33 cellular contexts compared by ENCODE assay signal in the genomic region with DNA sequence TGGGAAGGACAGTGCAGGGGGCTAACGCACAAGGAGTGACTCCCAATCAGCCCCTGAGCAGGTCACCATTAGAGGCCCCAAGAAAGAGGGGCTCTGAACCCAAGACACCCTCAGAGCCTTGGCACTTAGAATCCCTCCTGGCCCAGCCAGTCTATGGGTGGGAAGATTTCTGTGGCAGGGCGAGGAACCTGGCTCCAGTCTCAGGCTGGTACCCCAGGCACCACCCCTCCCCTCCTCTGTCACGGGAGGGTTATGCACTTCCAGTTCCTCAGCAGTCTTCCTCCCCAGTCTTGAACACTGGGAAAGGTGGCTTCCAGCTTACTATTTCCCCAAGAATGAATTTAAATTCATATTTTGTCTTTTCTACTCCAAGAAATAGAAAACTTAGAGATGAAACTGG. TPM values are rescaled to one million over a fixed set of nuclear protein-coding genes. Genes with fewer than 3 reads are reported as not detected.
"Had no signal": no experiment of that assay in that cellular context is flagged by ENCODE, and none has a peak within 500 bp of the region (broad histone marks: within the 10 kb centered on the region; RNA-seq: fewer than 3 reads in every experiment).

No MANE protein-coding gene starts in this region.

- H3K27me3 ChIP-seq: esophagus squamous epithelium, gastrocnemius medialis, heart right ventricle, left lung had no signal

- FAIRE-seq: endometrium, islet of Langerhans, keratinocyte had no signal

- H3K4me1 ChIP-seq: gastrocnemius medialis, heart right ventricle, left lung, lower lobe of right lung had no signal

- H3K9me3 ChIP-seq: esophagus squamous epithelium, gastrocnemius medialis, heart right ventricle, left lung, lower lobe of right lung, mucosa of descending colon had no signal

- DNase-seq: cortex of kidney; effector CD8-positive, alpha-beta T cell; effector memory CD8-positive, alpha-beta T cell; endodermal cell; erythroblast; esophagus squamous epithelium; foreskin fibroblast; foreskin melanocyte; gastrocnemius medialis; glutamatergic neuron; heart right ventricle; hippocampal formation; left cardiac atrium; left lung; left ventricle myocardium superior; lower lobe of right lung; mesenchymal stem cell; mucosa of descending colon; naive B cell; naive thymus-derived CD8-positive, alpha-beta T cell had no signal

- H3K36me3 ChIP-seq: esophagus squamous epithelium, gastrocnemius medialis, heart right ventricle, left lung, lower lobe of right lung had no signal

- H3K27ac ChIP-seq: epithelial cell of prostate, esophagus squamous epithelium, gastrocnemius medialis, heart right ventricle, left lung, lower lobe of right lung had no signal

- H3K4me3 ChIP-seq: esophagus squamous epithelium, gastrocnemius medialis, heart right ventricle, left lung, lower lobe of right lung, mucosa of descending colon had no signal

- ATAC-seq: effector memory CD8-positive, alpha-beta T cell; esophagus mucosa; gastrocnemius medialis; heart right ventricle; left cardiac atrium; left lung; left ventricle myocardium superior; lower lobe of right lung; mucosa of descending colon; naive thymus-derived CD8-positive, alpha-beta T cell had no signal

RNA-seq across cellular contexts. Expression of a gene that starts 27.6 kb away (rescaled TPM):
- total RNA-seq: dermis microvascular lymphatic vessel endothelial cell; esophagus mucosa; esophagus squamous epithelium; gastrocnemius medialis; glomerular endothelial cell; heart right ventricle; kidney epithelial cell; left cardiac atrium; left lung; left ventricle myocardium superior; lower leg skin; lung microvascular endothelial cell; mesenteric fat pad; mesothelial cell of epicardium; myocyte; naive thymus-derived CD8-positive, alpha-beta T cell had no signal
- polyA plus RNA-seq: heart right ventricle; keratinocyte; naive thymus-derived CD8-positive, alpha-beta T cell had no signal

RNA-seq across cellular contexts. Expression of a gene that starts 42.0 kb away (rescaled TPM):
- polyA plus RNA-seq: naive thymus-derived CD8-positive, alpha-beta T cell had no signal
